ENCODE assay signal across 8 cellular contexts in the genomic region with DNA sequence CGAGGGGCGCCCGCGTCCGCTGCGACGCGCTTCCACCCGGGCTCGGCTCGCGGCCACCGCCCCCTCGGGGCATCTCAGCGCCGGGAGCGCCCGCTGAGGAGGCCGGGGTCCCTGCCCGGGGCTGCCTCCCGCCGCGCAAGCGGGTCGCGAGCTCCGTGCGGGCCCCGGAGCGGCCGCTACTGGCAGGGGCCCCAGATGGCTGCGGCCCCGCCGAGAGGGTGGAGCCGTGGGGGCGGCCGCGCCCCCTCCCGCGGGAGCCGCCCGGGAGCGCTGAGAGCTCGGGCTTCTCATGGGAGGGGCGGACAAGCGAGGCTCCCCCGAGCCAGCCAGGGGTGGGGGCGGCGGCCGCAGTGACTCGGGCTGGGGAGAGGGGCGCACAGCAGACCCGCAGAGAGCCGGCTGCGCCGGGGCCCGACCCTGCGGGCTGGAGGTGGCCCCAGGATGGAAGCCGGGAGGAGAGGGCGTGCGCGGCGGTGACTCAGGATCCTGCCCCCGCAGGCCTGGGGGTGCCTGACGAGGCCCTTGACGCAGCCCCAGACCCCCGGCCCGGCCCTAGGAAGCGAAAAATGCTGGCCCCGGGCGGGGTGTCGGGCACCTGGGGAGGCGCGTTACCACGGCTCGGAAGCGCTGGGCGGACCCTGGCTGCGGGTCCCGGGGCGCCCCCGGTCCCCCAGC. TPM values are rescaled to one million over a fixed set of nuclear protein-coding genes. Genes with fewer than 3 reads are reported as not detected.
DNase-seq lines count a peak whose midpoint lies in the region; ATAC-seq and TF ChIP-seq lines count a peak whose summit lies in the region.

No MANE protein-coding gene starts in this region.

- peak overlapping the region; percentile 27 for H2AFZ ChIP-seq in neural cell (ENCODE audit: low read depth, low read length)

- H3K36me3 ChIP-seq in esophagus squamous epithelium, result peaks cover 0 to 9% (median 0%) of the 10 kb centered on the region in 3 donors
- no peaks in the 10 kb centered on the region for H3K36me3 ChIP-seq in neural cell (ENCODE audit: insufficient read depth, low read length)

- WGBS in esophagus squamous epithelium, 2 donors, result no CpG with 5 or more reads among the region's 82 CpGs

- H3K4me1 ChIP-seq in esophagus squamous epithelium, result peaks cover 14 to 55% (median 28%) of the 10 kb centered on the region in 3 donors

- TF ChIP-seq CTCF in esophagus squamous epithelium (IDR thresholded peaks at IDR 0.05) (peak in 1 of 6 experiments; percentile 22), neural cell (IDR thresholded peaks at IDR 0.05; ENCODE audit: poor library complexity, severe bottlenecking) (no peak)

- H3K9ac ChIP-seq in neural cell (ENCODE audit: low read length), result peak overlapping the region; percentile 88

- intact Hi-C loops in esophagus squamous epithelium (cut with DNase I), result loop anchor here (10.0 kb wide), 1 partner anchor 46 kb away; a partner anchor contains a TSS

- in situ Hi-C loops in ACHN (cut with HindIII; ENCODE audit: low pct_ligation_motif_present, low pct_unique_long_range_greater_than_20kb, low sequenced_read_pairs), result no loop called here

- H3K27ac ChIP-seq in esophagus squamous epithelium, result peak overlapping the region; percentile 65 to 89 (median 80)
- H3K27ac ChIP-seq in neural cell (ENCODE audit: low read length), result peak overlapping the region; percentile 83

- TF ChIP-seq EP300 in neural cell (conservative IDR thresholded peaks at IDR 0.05; ENCODE audit: poor library complexity, severe bottlenecking), result peak; percentile 9

- H3K27me3 ChIP-seq in esophagus squamous epithelium (peaks cover 0 to 11% (median 0%) of the 10 kb centered on the region in 4 donors), neural cell (ENCODE audit: insufficient read depth, low read depth, low read length) (no peaks in the 10 kb centered on the region)

- H3F3A ChIP-seq in neural cell (ENCODE audit: insufficient read depth, low read length, poor library complexity, severe bottlenecking), result no peaks in the 10 kb centered on the region

- ATAC-seq in GM18520 (IDR thresholded peaks at IDR 0.05; ENCODE audit: unreplicated experiment), result peak; percentile 20
- peak; percentile 30 for ATAC-seq in HG03520 (IDR thresholded peaks at IDR 0.05; ENCODE audit: unreplicated experiment)

- DNase-seq in ACHN (peak; percentile 37), esophagus squamous epithelium (lab: John Stamatoyannopoulos, UW) (no peak), DMS114 treated with DMSO at 0.1 percent for 48 hours (lab: John Stamatoyannopoulos, UW; ENCODE audit: unreplicated experiment) (no peak), NCI-H1694 treated with DMSO at 0.1 percent for 48 hours (lab: John Stamatoyannopoulos, UW) (no peak)
- DNase-seq in activated CD8-positive, alpha-beta memory T cell treated with anti-CD3 and anti-CD28 coated beads for 24 hours, result peak; percentile 79

- TF ChIP-seq POLR2A in esophagus squamous epithelium (IDR thresholded peaks at IDR 0.05), result peak in 1 of 4 donors; percentile 18

- H3K4me3 ChIP-seq in esophagus squamous epithelium, result peak overlapping the region; percentile 47 to 98 (median 82)
- peak overlapping the region; percentile 91 for H3K4me3 ChIP-seq in neural cell (ENCODE audit: low read length)

- no peak for TF ChIP-seq RAD21 in neural cell (conservative IDR thresholded peaks at IDR 0.05)

- H3K4me2 ChIP-seq in neural cell (ENCODE audit: low read length), result peak overlapping the region; percentile 66

- no peaks in the 10 kb centered on the region for H3K9me3 ChIP-seq in esophagus squamous epithelium
- no peaks in the 10 kb centered on the region for H3K9me3 ChIP-seq in neural cell (ENCODE audit: low read length)

- H3K79me2 ChIP-seq in neural cell (replicated peaks; ENCODE audit: insufficient read depth, low read length), result peaks cover 55% of the 10 kb centered on the region

- peaks cover 3% of the 10 kb centered on the region for H4K20me1 ChIP-seq in neural cell (ENCODE audit: insufficient read depth)

- no peaks in the 10 kb centered on the region for H3K9me2 ChIP-seq in neural cell (ENCODE audit: insufficient read depth, low read length)

TF ChIP-seq in neural cell, 6 proteins besides CTCF, POLR2A, EP300 and RAD21:
- TF ChIP-seq TAF1 (IDR thresholded peaks at IDR 0.05; ENCODE audit: low read depth) (peak; percentile 21), SMC3 (conservative IDR thresholded peaks at IDR 0.05; ENCODE audit: poor library complexity) (no peak)

RNA-seq across cellular contexts. Expression of a gene that starts 0.6 kb away (rescaled TPM):
- 10 to 100 TPM in 1 of 4 donors, 1 to 10 TPM in 3; 2.9 to 12.0 (median 4.6) TPM for total RNA-seq in esophagus squamous epithelium
- 82.5 and 103 TPM in 2 replicates for polyA plus RNA-seq in neural cell
- polyA minus RNA-seq in neural cell, result 110 and 123 TPM in 2 replicates

RNA-seq across cellular contexts. Expression of a gene that starts 44.1 kb away (rescaled TPM):
- 1 to 10 TPM; 3.4 to 8.8 (median 6.1) TPM for total RNA-seq in esophagus squamous epithelium
- 20.3 and 27.2 TPM in 2 replicates for polyA plus RNA-seq in neural cell
- 27.4 and 33.8 TPM in 2 replicates for polyA minus RNA-seq in neural cell

Comparison
In these comparisons a context has a peak if more than half of its experiments do, and no peak if none do; other contexts are left out.
1. DNase-seq: peak in ACHN (single experiment) and activated CD8-positive, alpha-beta memory T cell treated with anti-CD3 and anti-CD28 coated beads for 24 hours (single experiment); none in esophagus squamous epithelium (single experiment), DMS114 treated with DMSO at 0.1 percent for 48 hours (single experiment) and NCI-H1694 treated with DMSO at 0.1 percent for 48 hours (single experiment).